Comparison of ENCODE assay signal across 11 cellular contexts in the genomic region with DNA sequence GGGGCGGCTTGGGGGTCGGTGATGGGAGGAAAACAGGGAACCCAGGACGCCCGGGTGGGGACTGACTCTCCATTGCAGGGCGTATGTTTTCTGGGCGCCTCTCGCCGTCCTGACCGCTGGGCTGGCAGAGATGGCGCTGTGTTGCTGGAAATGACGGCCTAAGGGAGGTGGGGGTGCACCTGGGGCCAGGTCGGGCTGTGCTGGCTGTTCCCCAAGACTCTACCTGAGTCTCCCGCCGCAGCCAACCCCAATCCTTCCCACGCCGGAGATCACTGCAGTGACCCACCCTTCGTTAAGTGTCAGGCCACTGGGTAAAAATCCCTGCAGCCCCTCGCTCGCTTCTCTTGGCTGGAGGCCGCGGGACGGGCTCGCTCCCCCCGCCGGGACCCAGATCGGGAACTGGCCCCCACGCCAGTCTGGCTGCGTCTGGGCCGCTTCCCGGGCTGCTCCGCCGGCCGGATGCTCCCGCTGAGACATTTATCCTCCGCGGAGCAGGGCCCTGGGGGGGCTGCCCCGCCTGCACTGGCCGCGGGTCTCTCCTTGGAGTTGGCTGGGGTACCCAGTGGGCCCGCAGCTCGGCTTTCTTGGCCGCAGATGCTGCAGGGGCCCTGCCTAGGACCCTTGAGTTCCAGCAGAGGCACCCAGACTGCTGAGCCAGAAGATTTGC. TPM values are rescaled to one million over a fixed set of nuclear protein-coding genes. Genes with fewer than 3 reads are reported as not detected.
A peak's percentile ranks its signal among the peaks of the same experiment; 100 is the strongest.
DNase-seq lines count a peak whose midpoint lies in the region; ATAC-seq, FAIRE-seq and TF ChIP-seq lines count a peak whose summit lies in the region.
"Had no signal": no experiment of that assay in that cellular context is flagged by ENCODE, and none has a peak within 500 bp of the region (broad histone marks: within the 10 kb centered on the region; RNA-seq: fewer than 3 reads in every experiment).

No MANE protein-coding gene starts in this region.

- TF ChIP-seq POLR2A in endothelial cell of umbilical vein (IDR thresholded peaks at IDR 0.05; ENCODE audit: low read depth, low read length) = no peak
- no peak for TF ChIP-seq POLR2A in HepG2 (IDR thresholded peaks at IDR 0.05; ENCODE audit: insufficient read depth in 1 of 2, low read depth in 2 of 2, low read length in 2 of 2)
- TF ChIP-seq POLR2A in stomach (IDR thresholded peaks at IDR 0.05) = no peak

- H3K9me1 ChIP-seq in endothelial cell of umbilical vein (replicated peaks; ENCODE audit: control insufficient read depth, extremely low read depth, insufficient read depth, low read length) = no peaks in the 10 kb centered on the region

- intact Hi-C loops in endothelial cell of umbilical vein (cut with micrococcal nuclease) (no loop called here), HepG2 (cut with micrococcal nuclease; ENCODE audit: unreplicated experiment) (loop anchor here (5.0 kb wide), 1 partner anchor 133 kb away; a partner anchor contains a TSS), stomach (cut with DNase I; ENCODE audit: low total_unique reads) (loop anchor here (10.0 kb wide), 1 partner anchor 86 kb away; no protein-coding TSS in a partner anchor)

- FAIRE-seq in endothelial cell of umbilical vein (lab: Jason Lieb, UNC) (peak; percentile 63), HepG2 (lab: Jason Lieb, UNC) (no peak), RCC 7860 (lab: Jason Lieb, UNC) (no peak)
- FAIRE-seq: frontal cortex, GM12891 had no signal

- H3K4me3 ChIP-seq in endothelial cell of umbilical vein (replicated peaks in 1 of 3; ENCODE audit: insufficient read depth in 1 of 3, low read depth in 1 of 3, low read length in 3 of 3) (peak overlapping the region in 1 of 3 experiments; percentile 5), HepG2 (replicated peaks in 1 of 3; ENCODE audit: insufficient read depth in 1 of 3, low read depth in 2 of 3, low read length in 3 of 3) (peak overlapping the region; percentile 58 to 72 (median 63)), stomach (peak overlapping the region; percentile 34 to 44 (median 38))

- peaks cover 27 to 44% of the 10 kb centered on the region in 2 donors for H3K27me3 Mint-ChIP-seq in T-cell

- in situ Hi-C loops in HepG2 (cut with HindIII; ENCODE audit: extremely low pct_ligation_motif_present, low pct_unique_long_range_greater_than_20kb) = loop anchor here (5.0 kb wide), 1 partner anchor 78 kb away; no protein-coding TSS in a partner anchor

- no peaks in the 10 kb centered on the region for H3K4me1 Mint-ChIP-seq in T-cell
- H3K4me1 Mint-ChIP-seq: activated CD4-positive, alpha-beta T cell treated with anti-CD3 and anti-CD28 coated beads, Interleukin-2, amount 10 ng/mL, durations not matched to agents 7 days and 5 days had no signal

- H3K9ac ChIP-seq in endothelial cell of umbilical vein (replicated peaks; ENCODE audit: extremely low read depth, insufficient read depth, low read length) (peak overlapping the region; percentile 70), HepG2 (ENCODE audit: insufficient read depth, low read depth, low read length) (peak overlapping the region; percentile 65)

- H2AFZ ChIP-seq in endothelial cell of umbilical vein (ENCODE audit: low read depth, low read length) = peak overlapping the region; percentile 95
- no peak overlapping the region for H2AFZ ChIP-seq in HepG2 (ENCODE audit: low read length)

- no peak overlapping the region for H3K27ac Mint-ChIP-seq in T-cell
- H3K27ac Mint-ChIP-seq: activated CD4-positive, alpha-beta T cell treated with anti-CD3 and anti-CD28 coated beads, Interleukin-2, amount 10 ng/mL, durations not matched to agents 7 days and 5 days had no signal

- 47% methylated on average over 20 of the region's 42 CpGs for WGBS in HepG2 (ENCODE audit: low lambda C conversion rate)
- 6 to 20% (median 12%) methylated on average over 27 to 42 of the region's 42 CpGs for WGBS in stomach, 5 donors

- H3K9me3 Mint-ChIP-seq in T-cell = no peaks in the 10 kb centered on the region
- H3K9me3 Mint-ChIP-seq: activated CD4-positive, alpha-beta T cell treated with anti-CD3 and anti-CD28 coated beads, Interleukin-2, amount 10 ng/mL, durations not matched to agents 7 days and 5 days had no signal

- no peaks in the 10 kb centered on the region for H3K36me3 ChIP-seq in endothelial cell of umbilical vein (ENCODE audit: control insufficient read depth in 2 of 2, extremely low read depth in 1 of 2, insufficient read depth in 2 of 2, low read length in 2 of 2)
- H3K36me3 ChIP-seq in HepG2 (replicated peaks in 1 of 2; ENCODE audit: control insufficient read depth in 1 of 2, insufficient read depth in 2 of 2, low read length in 2 of 2) = no peaks in the 10 kb centered on the region
- H3K36me3 ChIP-seq in stomach = no peaks in the 10 kb centered on the region

- peak; percentile 72 for ATAC-seq in HepG2
- ATAC-seq in HG03095 (IDR thresholded peaks at IDR 0.05; ENCODE audit: unreplicated experiment) = no peak
- no peak for ATAC-seq in T-cell (replicated peaks in 1 of 4)

- H3K4me2 ChIP-seq in endothelial cell of umbilical vein (ENCODE audit: insufficient read depth, low read length) (peak overlapping the region; percentile 46), HepG2 (ENCODE audit: low read depth, low read length) (peak overlapping the region; percentile 92)

- H3K27ac ChIP-seq in endothelial cell of umbilical vein (ENCODE audit: insufficient read depth, low read depth, low read length) (peak overlapping the region; percentile 86), HepG2 (ENCODE audit: extremely low read length, insufficient read depth, low read length) (peak overlapping the region; percentile 33), stomach (peak overlapping the region; percentile 81 to 94 (median 87))

- no peak overlapping the region for H3K4me3 Mint-ChIP-seq in T-cell
- H3K4me3 Mint-ChIP-seq: activated CD4-positive, alpha-beta T cell treated with anti-CD3 and anti-CD28 coated beads, Interleukin-2, amount 10 ng/mL, durations not matched to agents 7 days and 5 days had no signal

- TF ChIP-seq EP300 in HepG2 (IDR thresholded peaks at IDR 0.05; ENCODE audit: low read depth in 2 of 2, low read length in 2 of 2) (no peak), HepG2 (CRISPR knock-in tag; IDR thresholded peaks at IDR 0.05; ENCODE audit: borderline replicate concordance) (no peak), stomach (IDR thresholded peaks at IDR 0.05) (peak; percentile 33)

- H3K9me3 ChIP-seq in endothelial cell of umbilical vein (replicated peaks; ENCODE audit: control insufficient read depth, insufficient read depth, low read length) (no peaks in the 10 kb centered on the region), HepG2 (ENCODE audit: low read length) (no peaks in the 10 kb centered on the region), stomach (no peaks in the 10 kb centered on the region)

- peak; percentile 27; the same call in 1 of the 2 replicates for TF ChIP-seq RAD21 in HepG2 (CRISPR knock-in tag; IDR thresholded peaks at IDR 0.05)

- dilution Hi-C loops in endothelial cell of umbilical vein (cut with MboI; ENCODE audit: extremely low pct_ligation_motif_present, low sequenced_read_pairs) = no loop called here

- TSS peak; percentile 47 for BruUV-seq in endothelial cell of umbilical vein (replicated peaks; lab: Mats Ljungman, UMichigan)
- no TSS peak for BruUV-seq in HepG2 (replicated peaks; lab: Mats Ljungman, UMichigan)

- POLR2A ChIA-PET in endothelial cell of umbilical vein (lab: Charles Lee) (no interaction called here), HepG2 (lab: Yijun Ruan, JAX) (interaction anchor here (0.6 to 1.6 kb wide), 4 partner anchors 8 to 274 kb away, joined by 3 to 7 read pairs (median 5); a partner anchor contains a TSS), T-cell (lab: Charles Lee) (interaction anchor here in 1 of 2 donors (0.6 kb wide), 1 partner anchor 1490 kb away, joined by 5 read pairs; no protein-coding TSS in a partner anchor)

- H3K79me2 ChIP-seq in endothelial cell of umbilical vein (ENCODE audit: control insufficient read depth, insufficient read depth, low read length) (no peaks in the 10 kb centered on the region), HepG2 (ENCODE audit: insufficient read depth, low read length) (no peaks in the 10 kb centered on the region)

- DNase-seq in M059J (ENCODE audit: low read depth) (peak; percentile 64), endothelial cell of umbilical vein (ENCODE audit: low read depth, low spot score) (peak; percentile 50), HepG2 (ENCODE audit: low spot score) (no peak), stomach (peak; percentile 60), RCC 7860 (ENCODE audit: low spot score) (no peak), NCI-H2107 treated with DMSO at 0.1 percent for 48 hours (lab: John Stamatoyannopoulos, UW; ENCODE audit: unreplicated experiment) (no peak), T-cell (no peak)
- DNase-seq: activated CD4-positive, alpha-beta T cell treated with anti-CD3 and anti-CD28 coated beads, Interleukin-2, amount 10 ng/mL, durations not matched to agents 7 days and 5 days had no signal

- H3K4me1 ChIP-seq in endothelial cell of umbilical vein (ENCODE audit: control insufficient read depth, extremely low read depth, insufficient read depth, low read length) (peaks cover 30% of the 10 kb centered on the region), HepG2 (ENCODE audit: insufficient read depth, low read length) (peaks cover 60% of the 10 kb centered on the region), stomach (peaks cover 16 to 44% (median 33%) of the 10 kb centered on the region in 4 donors)

- H3K27me3 ChIP-seq in endothelial cell of umbilical vein (ENCODE audit: control insufficient read depth in 2 of 2, insufficient read depth in 2 of 2, low read length in 2 of 2) = no peaks in the 10 kb centered on the region
- H3K27me3 ChIP-seq in HepG2 (ENCODE audit: control insufficient read depth in 1 of 2, insufficient read depth in 2 of 2, low read length in 2 of 2) = peaks cover 0 to 1% of the 10 kb centered on the region in 2 experiments; a peak in 2 of 5 replicates
- H3K27me3 ChIP-seq in stomach = peaks cover 0 to 5% (median 0%) of the 10 kb centered on the region in 3 donors

- TF ChIP-seq CTCF in endothelial cell of umbilical vein (IDR thresholded peaks at IDR 0.05; ENCODE audit: extremely low read depth in 1 of 2, insufficient read depth in 1 of 2, low read depth in 1 of 2, low read length in 2 of 2) (peak in 1 of 2 donors; percentile 24), HepG2 (CRISPR knock-in tag; IDR thresholded peaks at IDR 0.05) (peak; percentile 72), stomach (IDR thresholded peaks at IDR 0.05) (peak in 1 of 7 experiments; percentile 5)

- H4K20me1 ChIP-seq in endothelial cell of umbilical vein (replicated peaks; ENCODE audit: control insufficient read depth, extremely low read depth, insufficient read depth, low read length) = no peaks in the 10 kb centered on the region
- no peaks in the 10 kb centered on the region for H4K20me1 ChIP-seq in HepG2 (ENCODE audit: insufficient read depth, low read length)

- H3K36me3 Mint-ChIP-seq in T-cell = no peaks in the 10 kb centered on the region

- CTCF ChIA-PET in endothelial cell of umbilical vein (lab: Charles Lee) (interaction anchor here (0.9 to 11.0 kb wide), 4 partner anchors 65 to 86 kb away, joined by 4 to 226 read pairs (median 60); no protein-coding TSS in a partner anchor), HepG2 (lab: Yijun Ruan, JAX; ENCODE audit: low intra/inter-chr PET ratio, low total read pairs) (no interaction called here), T-cell (lab: Charles Lee) (no interaction called here)

RNA-seq across cellular contexts. Expression of a gene that starts 7.8 kb away (rescaled TPM):
- total RNA-seq in M059J (2014; rRNA removed; shearing (Covaris generic)) = 48.5 and 68.2 TPM in 2 replicates
- total RNA-seq in endothelial cell of umbilical vein (19.3 and 24.2 TPM in 2 replicates), HepG2 (2016; rRNA removed; fragmentation: Illumina TruSeq; extraction: Trizol) (12.8 and 14.5 TPM in 2 replicates), stomach (100 to 1,000 TPM in 1 of 5 donors, 10 to 100 TPM in 3, 1 to 10 TPM in 1; 4.6 to 114 (median 45.5) TPM), T-cell (1 to 10 TPM in 4 of 5 donors, under 1 TPM in 1; 0.88 to 3.1 (median 1.6) TPM)
- polyA plus RNA-seq in endothelial cell of umbilical vein (13.7 and 16.4 TPM in 2 replicates), HepG2 (2011; rRNA removed) (7.0 and 9.1 TPM in 2 replicates), stomach (1 to 10 TPM; 4.5 to 4.9 (median 4.7) TPM)
- polyA plus RNA-seq in endothelial cell of umbilical vein (2011; cell fraction: cytosol; rRNA removed) = 17.0 and 19.5 TPM in 2 replicates
- 24.7 and 27.7 TPM in 2 replicates for polyA plus RNA-seq in endothelial cell of umbilical vein (2011; cell fraction: nucleus; rRNA removed)
- polyA plus RNA-seq in endothelial cell of umbilical vein (2012) = 19.3 TPM in 2 replicates
- 37.6 and 53.8 TPM in 2 replicates for polyA minus RNA-seq in endothelial cell of umbilical vein
- polyA minus RNA-seq in endothelial cell of umbilical vein (2011; cell fraction: cytosol; rRNA and poly(A)+ RNA removed) = 6.8 TPM
- polyA minus RNA-seq in endothelial cell of umbilical vein (2011; cell fraction: nucleus; rRNA and poly(A)+ RNA removed) = 33.1 and 44.2 TPM in 2 replicates
- 5.3 and 5.6 TPM in 2 replicates for total RNA-seq in HepG2 (2016; cell fraction: cytosol; rRNA removed; fragmentation: Illumina TruSeq; extraction: Trizol; ENCODE audit: low read depth)
- 10.9 and 12.6 TPM in 2 replicates for total RNA-seq in HepG2 (2016; cell fraction: insoluble cytoplasmic fraction; rRNA removed; fragmentation: Illumina TruSeq; extraction: Trizol)
- 4.9 and 6.6 TPM in 2 replicates for total RNA-seq in HepG2 (2016; cell fraction: membrane; rRNA removed; fragmentation: Illumina TruSeq; extraction: Trizol)
- total RNA-seq in HepG2 (2016; cell fraction: nucleus; rRNA removed; fragmentation: Illumina TruSeq; extraction: Trizol) = 17.4 and 18.3 TPM in 2 replicates
- 5.7 and 7.4 TPM in 2 replicates for polyA plus RNA-seq in HepG2 (2011; cell fraction: cytosol; rRNA removed)
- 11.9 and 14.3 TPM in 2 replicates for polyA plus RNA-seq in HepG2 (2011; cell fraction: nucleus; rRNA removed)
- 5.8 and 6.7 TPM in 2 replicates for polyA plus RNA-seq in HepG2 (2012)
- polyA plus RNA-seq in HepG2 (2016; cell fraction: cytosol; fragmentation: Illumina TruSeq; extraction: Trizol; ENCODE audit: low read depth) = 1.2 and 1.3 TPM in 2 replicates
- 8.7 and 10.7 TPM in 2 replicates for polyA plus RNA-seq in HepG2 (2016; cell fraction: insoluble cytoplasmic fraction; fragmentation: Illumina TruSeq; extraction: Trizol; ENCODE audit: low read depth)
- polyA plus RNA-seq in HepG2 (2016; cell fraction: membrane; fragmentation: Illumina TruSeq; extraction: Trizol; ENCODE audit: low read depth) = 1.9 and 3.0 TPM in 2 replicates
- polyA plus RNA-seq in HepG2 (2016; cell fraction: nucleus; fragmentation: Illumina TruSeq; extraction: Trizol; ENCODE audit: insufficient read depth, low read depth) = 10.3 and 16.0 TPM in 2 replicates
- 27.1 and 32.1 TPM in 2 replicates for polyA minus RNA-seq in HepG2 (2011; rRNA and poly(A)+ RNA removed; ENCODE audit: low replicate concordance)
- 5.9 and 7.2 TPM in 2 replicates for polyA minus RNA-seq in HepG2 (2011; cell fraction: cytosol; rRNA and poly(A)+ RNA removed)
- 29.2 and 35.8 TPM in 2 replicates for polyA minus RNA-seq in HepG2 (2011; cell fraction: nucleus; rRNA and poly(A)+ RNA removed)

Comparison
In these comparisons a context has a peak if more than half of its experiments do, and no peak if none do; other contexts are left out.
1. DNase-seq: peak in M059J (single experiment), endothelial cell of umbilical vein (single experiment) and stomach (single experiment); none in HepG2 (single experiment), RCC 7860 (single experiment), NCI-H2107 treated with DMSO at 0.1 percent for 48 hours (single experiment) and T-cell (0 of 34).
2. H3K27ac ChIP-seq: peak in every context shown above with its lines; median percentile 87 in stomach; 86 in endothelial cell of umbilical vein; 33 in HepG2.